ENCODE assay signal across 2 cellular contexts in genomic region chr7:75868153-75868552, GRCh38.
TF ChIP-seq lines count a peak whose summit lies in the region.

No MANE protein-coding gene starts in this region.

TF ChIP-seq in HepG2, 621 proteins besides CTCF, POLR2A, EP300 and RAD21:
- no peak for TF ChIP-seq SP140L (CRISPR knock-in tag; IDR thresholded peaks at IDR 0.05; ENCODE audit: borderline replicate concordance)
- no peak for TF ChIP-seq ZNF891 (CRISPR knock-in tag; IDR thresholded peaks at IDR 0.05)
- no peak for TF ChIP-seq ATF5 (CRISPR knock-in tag; IDR thresholded peaks at IDR 0.05; ENCODE audit: low read depth)
- no peak for TF ChIP-seq ZNF143 (CRISPR knock-in tag; IDR thresholded peaks at IDR 0.05)
- peak; percentile 84 to 93 for TF ChIP-seq MAFK (conservative IDR thresholded peaks at IDR 0.05 in 1 of 2, IDR thresholded peaks at IDR 0.05 in 1 of 2; ENCODE audit: low read length in 2 of 2)
- TF ChIP-seq MAFF (IDR thresholded peaks at IDR 0.05; ENCODE audit: low read depth, low read length) = peak; percentile 89

TF ChIP-seq in K562, 482 proteins besides CTCF, POLR2A, EP300 and RAD21:
- TF ChIP-seq MAFK (IDR thresholded peaks at IDR 0.05; ENCODE audit: low read length) (peak; percentile 88), HDAC8 (tag; IDR thresholded peaks at IDR 0.05) (no peak), C11orf30 (IDR thresholded peaks at IDR 0.05; ENCODE audit: low read depth) (peak; percentile 94), SUPT5H (IDR thresholded peaks at IDR 0.05) (no peak), MAFG (tag; conservative IDR thresholded peaks at IDR 0.05) (peak; percentile 88), ZBTB7A (IDR thresholded peaks at IDR 0.05; ENCODE audit: borderline replicate concordance, control insufficient read depth, low read depth, low read length) (no peak), ZNF316 (IDR thresholded peaks at IDR 0.05) (peak; percentile 97), MAFF (IDR thresholded peaks at IDR 0.05; ENCODE audit: low read length) (peak; percentile 92), YY1 (IDR thresholded peaks at IDR 0.05; ENCODE audit: borderline replicate concordance in 1 of 3, control insufficient read depth in 1 of 3, extremely low read depth in 1 of 3, insufficient read depth in 3 of 3, insufficient read length in 1 of 3, insufficient replicate concordance in 2 of 3, low read depth in 1 of 3, low read length in 2 of 3) (no peak)
